In the genomic region with DNA sequence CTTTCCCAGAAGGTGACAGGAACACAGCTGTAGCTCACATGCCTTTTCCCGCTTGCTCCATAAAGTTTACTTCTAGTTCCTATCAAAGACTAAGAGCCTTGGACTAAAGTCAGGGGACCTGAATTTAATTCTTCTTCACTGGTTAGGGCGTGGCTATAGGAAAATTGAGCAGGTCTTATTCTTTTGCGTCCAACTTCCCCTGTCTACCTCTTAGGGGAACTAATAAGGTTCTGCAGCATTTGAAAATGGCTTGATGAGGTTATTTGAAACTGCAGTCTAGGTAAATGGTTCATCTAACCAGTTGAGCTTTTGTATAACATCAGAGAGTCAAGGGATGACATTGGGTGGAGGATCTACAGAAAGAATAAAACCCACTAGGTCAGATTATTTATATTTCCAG, we compare ENCODE assay signal across 10 cellular contexts. TPM values are rescaled to one million over a fixed set of nuclear protein-coding genes. Genes with fewer than 3 reads are reported as not detected.
DNase-seq lines count a peak whose midpoint lies in the region; ATAC-seq, FAIRE-seq and TF ChIP-seq lines count a peak whose summit lies in the region.
"Had no signal": no experiment of that assay in that cellular context is flagged by ENCODE, and none has a peak within 500 bp of the region (broad histone marks: within the 10 kb centered on the region; RNA-seq: fewer than 3 reads in every experiment).

No MANE protein-coding gene starts in this region.

- intact Hi-C loops in testis (cut with DNase I; ENCODE audit: low total_unique reads), result loop anchor here (10.0 kb wide), 2 partner anchors 80 to 130 kb away; no protein-coding TSS in a partner anchor

- peaks cover 70% of the 10 kb centered on the region for H3K79me2 ChIP-seq in keratinocyte (ENCODE audit: control insufficient read depth, insufficient read depth, low read length)

- H3K9me3 ChIP-seq in T-helper 17 cell (ENCODE audit: control insufficient read depth, low read length, poor library complexity, severe bottlenecking) (no peaks in the 10 kb centered on the region), keratinocyte (ENCODE audit: control insufficient read depth, low read depth, low read length) (no peaks in the 10 kb centered on the region), testis (no peaks in the 10 kb centered on the region)

- no peaks in the 10 kb centered on the region for H4K20me1 ChIP-seq in keratinocyte (ENCODE audit: control insufficient read depth, extremely low read depth, insufficient read depth, low read length)

- no peak for ATAC-seq in T-helper 17 cell

- H3K36me3 ChIP-seq in keratinocyte (ENCODE audit: control insufficient read depth in 2 of 2, extremely low read depth in 1 of 2, insufficient read depth in 2 of 2, low read length in 2 of 2) (no peaks in the 10 kb centered on the region), testis (ENCODE audit: low read depth, missing control alignments) (no peaks in the 10 kb centered on the region)

- DNase-seq in GM19239 (ENCODE audit: insufficient read length, low spot score), result no peak
- DNase-seq in T-helper 17 cell, result no peak
- no peak for DNase-seq in keratinocyte (ENCODE audit: low read depth, low spot score)
- DNase-seq in testis, result no peak
- no peak for DNase-seq in NK-92 (lab: John Stamatoyannopoulos, UW; ENCODE audit: unreplicated experiment)
- no peak for DNase-seq in HTR-8/SVneo (ENCODE audit: insufficient read length, low spot score)
- DNase-seq in stimulated activated CD4-positive, alpha-beta T cell treated with anti-CD3 and anti-CD28 coated beads, Interleukin-1b, Interleukin-23, amount 100 ng/mL, for 48 hours, result no peak
- DNase-seq: activated CD4-positive, alpha-beta T cell treated with anti-CD3 and anti-CD28 coated beads, Interleukin-2, amount 50 U/mL, for 4 hours; erythroblast; stimulated activated naive CD4-positive, alpha-beta T cell had no signal

- H2AFZ ChIP-seq in keratinocyte (ENCODE audit: control insufficient read depth, low read length), result no peak overlapping the region

- H3K9ac ChIP-seq in keratinocyte (ENCODE audit: control insufficient read depth, extremely low read depth, insufficient read depth, low read length), result peak overlapping the region; percentile 87

- H3K27ac ChIP-seq in keratinocyte (ENCODE audit: control insufficient read depth, insufficient read depth, low read length) (no peak overlapping the region), testis (peak overlapping the region; percentile 98)

- peak; percentile 69 for FAIRE-seq in GM19239 (lab: Jason Lieb, UNC)
- no peak for FAIRE-seq in keratinocyte (lab: Jason Lieb, UNC)
- no peak for FAIRE-seq in HTR-8/SVneo (lab: Jason Lieb, UNC)

- H3K27me3 ChIP-seq in keratinocyte (ENCODE audit: control insufficient read depth, extremely low read depth, insufficient read depth, low read length) (no peaks in the 10 kb centered on the region), testis (no peaks in the 10 kb centered on the region)

- H3K4me2 ChIP-seq in keratinocyte (ENCODE audit: control insufficient read depth, extremely low read depth, insufficient read depth, low read depth, low read length), result peak overlapping the region; percentile 89

- H3K4me3 Mint-ChIP-seq in T-helper 17 cell, result peak overlapping the region; percentile 96

- no peaks in the 10 kb centered on the region for H3K27me3 Mint-ChIP-seq in T-helper 17 cell

- no peaks in the 10 kb centered on the region for H3K36me3 Mint-ChIP-seq in T-helper 17 cell (ENCODE audit: low read depth)

- H3K9me1 ChIP-seq in keratinocyte (ENCODE audit: control insufficient read depth, extremely low read depth, insufficient read depth, low read length), result no peaks in the 10 kb centered on the region

- TF ChIP-seq CTCF in keratinocyte (optimal IDR thresholded peaks at IDR 0.05 in 1 of 3, IDR thresholded peaks at IDR 0.05 in 1 of 3, conservative IDR thresholded peaks at IDR 0.05 in 1 of 3; ENCODE audit: extremely low read depth in 1 of 3, insufficient read depth in 2 of 3, low read length in 3 of 3) (no peak), testis (IDR thresholded peaks at IDR 0.05) (no peak)

- 35 to 40% methylated on average over 3 of the region's 3 CpGs for WGBS in testis, 2 donors

- peak overlapping the region in 2 of 3 experiments; percentile 77 to 94 for H3K4me3 ChIP-seq in keratinocyte (ENCODE audit: control insufficient read depth in 2 of 3, extremely low read depth in 1 of 3, insufficient read depth in 2 of 3, low read depth in 1 of 3, low read length in 3 of 3)
- H3K4me3 ChIP-seq in testis, result peak overlapping the region; percentile 85 to 93

- no peak for TF ChIP-seq POLR2A in testis (IDR thresholded peaks at IDR 0.05)

- peak overlapping the region; percentile 96 for H3K27ac Mint-ChIP-seq in T-helper 17 cell

- dilution Hi-C loops in keratinocyte (cut with MboI; ENCODE audit: extremely low pct_ligation_motif_present, low sequenced_read_pairs), result no loop called here

- H3K4me1 Mint-ChIP-seq in T-helper 17 cell, result peaks cover 43% of the 10 kb centered on the region

- peaks cover 36% of the 10 kb centered on the region for H3K4me1 ChIP-seq in keratinocyte (ENCODE audit: control insufficient read depth, extremely low read depth, insufficient read depth, low read length)
- peaks cover 14% of the 10 kb centered on the region for H3K4me1 ChIP-seq in testis

RNA-seq across cellular contexts. Expression of gene ARHGAP10, which starts 2.6 kb away (rescaled TPM):
- 10 to 100 TPM; 14.6 to 23.3 TPM for total RNA-seq in T-helper 17 cell
- polyA plus RNA-seq in keratinocyte, result 12.2 to 18.7 TPM (median 17.7 TPM) in 3 replicates
- 20.1 TPM for polyA plus RNA-seq in keratinocyte (2011; ENCODE audit: low read depth)
- polyA plus RNA-seq in keratinocyte (2011; cell fraction: cytosol; rRNA removed), result 14.4 and 14.5 TPM in 2 replicates
- polyA plus RNA-seq in keratinocyte (2011; cell fraction: nucleus; rRNA removed), result 20.8 and 23.0 TPM in 2 replicates
- polyA plus RNA-seq in keratinocyte (2012; ENCODE audit: low replicate concordance), result 15.5 and 17.3 TPM in 2 replicates
- 15.6 to 29.9 TPM (median 18.3 TPM) in 3 replicates for polyA minus RNA-seq in keratinocyte
- 9.4 TPM for polyA minus RNA-seq in keratinocyte (2011; cell fraction: cytosol; rRNA and poly(A)+ RNA removed)
- polyA minus RNA-seq in keratinocyte (2011; cell fraction: nucleus; rRNA and poly(A)+ RNA removed), result 25.6 and 42.8 TPM in 2 replicates
- 100 to 1,000 TPM in 1 of 2 donors, 10 to 100 TPM in 1; 83.5 to 108 TPM for total RNA-seq in testis
- 17.4 TPM for polyA plus RNA-seq in testis (ENCODE audit: insufficient read depth, low read depth, low replicate concordance)

RNA-seq across cellular contexts. Expression of gene PRMT9, which starts 50.5 kb away (rescaled TPM):
- 10 to 100 TPM; 13.9 to 21.3 TPM for total RNA-seq in T-helper 17 cell
- 4.7 to 10.4 TPM (median 8.3 TPM) in 3 replicates for polyA plus RNA-seq in keratinocyte
- 15.5 TPM for polyA plus RNA-seq in keratinocyte (2011; ENCODE audit: low read depth)
- 3.4 and 8.9 TPM in 2 replicates for polyA plus RNA-seq in keratinocyte (2011; cell fraction: cytosol; rRNA removed)
- 15.4 and 16.5 TPM in 2 replicates for polyA plus RNA-seq in keratinocyte (2011; cell fraction: nucleus; rRNA removed)
- polyA plus RNA-seq in keratinocyte (2012; ENCODE audit: low replicate concordance), result 4.6 and 5.6 TPM in 2 replicates
- polyA minus RNA-seq in keratinocyte, result 2.7 to 12.4 TPM (median 7.8 TPM) in 3 replicates
- 4.4 TPM for polyA minus RNA-seq in keratinocyte (2011; cell fraction: cytosol; rRNA and poly(A)+ RNA removed)
- 12.6 and 22.8 TPM in 2 replicates for polyA minus RNA-seq in keratinocyte (2011; cell fraction: nucleus; rRNA and poly(A)+ RNA removed)
- 10 to 100 TPM; 22.7 to 24.6 TPM for total RNA-seq in testis
- polyA plus RNA-seq in testis (ENCODE audit: insufficient read depth, low read depth, low replicate concordance), result 27.5 TPM
